ENCODE assay signal across 1 cellular context in the genomic region with DNA sequence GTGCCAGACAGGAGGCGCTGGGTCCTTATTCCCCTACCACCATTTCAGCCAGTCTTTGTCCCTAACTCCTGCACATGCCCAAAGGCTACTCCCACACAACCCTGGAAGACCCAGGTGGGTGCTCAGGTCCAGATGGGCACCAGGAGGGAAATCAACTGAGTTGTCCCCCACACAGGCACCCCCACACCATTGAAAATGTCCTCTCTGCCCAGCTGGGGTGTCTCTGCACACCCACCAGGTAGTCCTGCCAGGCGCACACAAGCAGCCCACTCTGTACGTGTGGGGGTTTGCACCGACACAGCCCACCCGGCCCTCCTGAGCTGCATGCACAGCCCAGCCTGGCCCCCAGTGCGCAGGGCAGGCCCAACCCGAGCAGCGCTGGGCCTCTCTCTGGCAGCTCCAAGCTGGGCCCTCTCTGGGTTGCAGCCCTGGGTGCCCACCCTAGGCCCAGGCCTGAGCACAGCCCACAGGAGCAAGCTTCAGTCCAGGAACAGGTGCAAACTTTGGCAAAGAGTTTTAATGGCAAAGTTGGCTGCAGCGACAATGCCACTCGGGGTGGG.
TF ChIP-seq lines count a peak whose summit lies in the region.

No MANE protein-coding gene starts in this region.

TF ChIP-seq in K562, 482 proteins besides CTCF, POLR2A, EP300 and RAD21:
- no peak for TF ChIP-seq RBM25 (IDR thresholded peaks at IDR 0.05; ENCODE audit: low read depth, low read length, severe bottlenecking)
- no peak for TF ChIP-seq POLR3A (IDR thresholded peaks at IDR 0.05; ENCODE audit: borderline replicate concordance, extremely low read depth, insufficient read depth, insufficient read length)
- TF ChIP-seq, protein P1, sequence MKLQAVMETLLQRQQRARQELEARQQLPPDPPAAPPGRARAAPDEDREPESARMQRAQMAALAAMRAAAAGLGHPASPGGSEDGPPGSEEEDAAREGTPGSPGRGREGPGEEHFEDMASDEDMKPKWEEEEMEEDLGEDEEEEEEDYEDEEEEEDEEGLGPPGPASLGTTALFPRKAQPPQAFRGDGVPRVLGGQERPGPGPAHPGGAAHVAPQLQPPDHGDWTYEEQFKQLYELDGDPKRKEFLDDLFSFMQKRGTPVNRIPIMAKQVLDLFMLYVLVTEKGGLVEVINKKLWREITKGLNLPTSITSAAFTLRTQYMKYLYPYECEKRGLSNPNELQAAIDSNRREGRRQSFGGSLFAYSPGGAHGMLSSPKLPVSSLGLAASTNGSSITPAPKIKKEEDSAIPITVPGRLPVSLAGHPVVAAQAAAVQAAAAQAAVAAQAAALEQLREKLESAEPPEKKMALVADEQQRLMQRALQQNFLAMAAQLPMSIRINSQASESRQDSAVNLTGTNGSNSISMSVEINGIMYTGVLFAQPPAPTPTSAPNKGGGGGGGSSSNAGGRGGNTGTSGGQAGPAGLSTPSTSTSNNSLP (IDR thresholded peaks at IDR 0.05; ENCODE audit: borderline replicate concordance, low read depth, low read length), result no peak
- no peak for TF ChIP-seq GABPA (tag; conservative IDR thresholded peaks at IDR 0.05; ENCODE audit: low read depth)
- TF ChIP-seq NFYB (IDR thresholded peaks at IDR 0.05; ENCODE audit: extremely low read depth, insufficient read length), result no peak
- no peak for TF ChIP-seq DIDO1 (tag; IDR thresholded peaks at IDR 0.05; ENCODE audit: low read depth)
- TF ChIP-seq ZNF124 (CRISPR knock-in tag; IDR thresholded peaks at IDR 0.05), result 0 out of 2 replicates have a peak, but pooled peaks have one; percentile 49
- peak; percentile 6 for TF ChIP-seq RBM22 (IDR thresholded peaks at IDR 0.05; ENCODE audit: low read depth, low read length, poor library complexity, severe bottlenecking)
- TF ChIP-seq DNMT1 (IDR thresholded peaks at IDR 0.05), result no peak
- TF ChIP-seq, protein P2, sequence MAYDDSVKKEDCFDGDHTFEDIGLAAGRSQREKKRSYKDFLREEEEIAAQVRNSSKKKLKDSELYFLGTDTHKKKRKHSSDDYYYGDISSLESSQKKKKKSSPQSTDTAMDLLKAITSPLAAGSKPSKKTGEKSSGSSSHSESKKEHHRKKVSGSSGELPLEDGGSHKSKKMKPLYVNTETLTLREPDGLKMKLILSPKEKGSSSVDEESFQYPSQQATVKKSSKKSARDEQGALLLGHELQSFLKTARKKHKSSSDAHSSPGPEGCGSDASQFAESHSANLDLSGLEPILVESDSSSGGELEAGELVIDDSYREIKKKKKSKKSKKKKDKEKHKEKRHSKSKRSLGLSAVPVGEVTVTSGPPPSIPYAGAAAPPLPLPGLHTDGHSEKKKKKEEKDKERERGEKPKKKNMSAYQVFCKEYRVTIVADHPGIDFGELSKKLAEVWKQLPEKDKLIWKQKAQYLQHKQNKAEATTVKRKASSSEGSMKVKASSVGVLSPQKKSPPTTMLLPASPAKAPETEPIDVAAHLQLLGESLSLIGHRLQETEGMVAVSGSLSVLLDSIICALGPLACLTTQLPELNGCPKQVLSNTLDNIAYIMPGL (CRISPR knock-in tag; IDR thresholded peaks at IDR 0.05), result peak; percentile 49; the same call in 1 of the 2 replicates
- TF ChIP-seq PTRF (tag; IDR thresholded peaks at IDR 0.05), result no peak
- TF ChIP-seq TCF3 (CRISPR knock-in tag; IDR thresholded peaks at IDR 0.05), result no peak
- TF ChIP-seq ZNF584 (CRISPR knock-in tag; IDR thresholded peaks at IDR 0.05; ENCODE audit: low read depth), result no peak
- TF ChIP-seq FOXK1 (CRISPR knock-in tag; IDR thresholded peaks at IDR 0.05; ENCODE audit: borderline replicate concordance), result no peak
- TF ChIP-seq PPARD (CRISPR knock-in tag; IDR thresholded peaks at IDR 0.05), result no peak
- TF ChIP-seq CSDE1 (IDR thresholded peaks at IDR 0.05), result no peak
- TF ChIP-seq KDM5B (IDR thresholded peaks at IDR 0.05; ENCODE audit: insufficient replicate concordance, low read depth, low read length), result no peak
- TF ChIP-seq, protein P3, sequence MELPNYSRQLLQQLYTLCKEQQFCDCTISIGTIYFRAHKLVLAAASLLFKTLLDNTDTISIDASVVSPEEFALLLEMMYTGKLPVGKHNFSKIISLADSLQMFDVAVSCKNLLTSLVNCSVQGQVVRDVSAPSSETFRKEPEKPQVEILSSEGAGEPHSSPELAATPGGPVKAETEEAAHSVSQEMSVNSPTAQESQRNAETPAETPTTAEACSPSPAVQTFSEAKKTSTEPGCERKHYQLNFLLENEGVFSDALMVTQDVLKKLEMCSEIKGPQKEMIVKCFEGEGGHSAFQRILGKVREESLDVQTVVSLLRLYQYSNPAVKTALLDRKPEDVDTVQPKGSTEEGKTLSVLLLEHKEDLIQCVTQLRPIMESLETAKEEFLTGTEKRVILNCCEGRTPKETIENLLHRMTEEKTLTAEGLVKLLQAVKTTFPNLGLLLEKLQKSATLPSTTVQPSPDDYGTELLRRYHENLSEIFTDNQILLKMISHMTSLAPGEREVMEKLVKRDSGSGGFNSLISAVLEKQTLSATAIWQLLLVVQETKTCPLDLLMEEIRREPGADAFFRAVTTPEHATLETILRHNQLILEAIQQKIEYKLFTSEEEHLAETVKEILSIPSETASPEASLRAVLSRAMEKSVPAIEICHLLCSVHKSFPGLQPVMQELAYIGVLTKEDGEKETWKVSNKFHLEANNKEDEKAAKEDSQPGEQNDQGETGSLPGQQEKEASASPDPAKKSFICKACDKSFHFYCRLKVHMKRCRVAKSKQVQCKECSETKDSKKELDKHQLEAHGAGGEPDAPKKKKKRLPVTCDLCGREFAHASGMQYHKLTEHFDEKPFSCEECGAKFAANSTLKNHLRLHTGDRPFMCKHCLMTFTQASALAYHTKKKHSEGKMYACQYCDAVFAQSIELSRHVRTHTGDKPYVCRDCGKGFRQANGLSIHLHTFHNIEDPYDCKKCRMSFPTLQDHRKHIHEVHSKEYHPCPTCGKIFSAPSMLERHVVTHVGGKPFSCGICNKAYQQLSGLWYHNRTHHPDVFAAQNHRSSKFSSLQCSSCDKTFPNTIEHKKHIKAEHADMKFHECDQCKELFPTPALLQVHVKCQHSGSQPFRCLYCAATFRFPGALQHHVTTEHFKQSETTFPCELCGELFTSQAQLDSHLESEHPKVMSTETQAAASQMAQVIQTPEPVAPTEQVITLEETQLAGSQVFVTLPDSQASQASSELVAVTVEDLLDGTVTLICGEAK (IDR thresholded peaks at IDR 0.05), result no peak
- TF ChIP-seq, protein P3 (CRISPR knock-in tag; IDR thresholded peaks at IDR 0.05), result no peak
- TF ChIP-seq PYGO2 (tag; IDR thresholded peaks at IDR 0.05), result no peak
- no peak for TF ChIP-seq ZC3H8 (IDR thresholded peaks at IDR 0.05)
- TF ChIP-seq SRF (CRISPR knock-in tag; IDR thresholded peaks at IDR 0.05), result no peak
- TF ChIP-seq SP1 (CRISPR knock-in tag; IDR thresholded peaks at IDR 0.05), result no peak
- TF ChIP-seq, protein P4, sequence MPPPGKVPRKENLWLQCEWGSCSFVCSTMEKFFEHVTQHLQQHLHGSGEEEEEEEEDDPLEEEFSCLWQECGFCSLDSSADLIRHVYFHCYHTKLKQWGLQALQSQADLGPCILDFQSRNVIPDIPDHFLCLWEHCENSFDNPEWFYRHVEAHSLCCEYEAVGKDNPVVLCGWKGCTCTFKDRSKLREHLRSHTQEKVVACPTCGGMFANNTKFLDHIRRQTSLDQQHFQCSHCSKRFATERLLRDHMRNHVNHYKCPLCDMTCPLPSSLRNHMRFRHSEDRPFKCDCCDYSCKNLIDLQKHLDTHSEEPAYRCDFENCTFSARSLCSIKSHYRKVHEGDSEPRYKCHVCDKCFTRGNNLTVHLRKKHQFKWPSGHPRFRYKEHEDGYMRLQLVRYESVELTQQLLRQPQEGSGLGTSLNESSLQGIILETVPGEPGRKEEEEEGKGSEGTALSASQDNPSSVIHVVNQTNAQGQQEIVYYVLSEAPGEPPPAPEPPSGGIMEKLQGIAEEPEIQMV (tag; conservative IDR thresholded peaks at IDR 0.05; ENCODE audit: low read depth), result no peak
- TF ChIP-seq, protein P5, sequence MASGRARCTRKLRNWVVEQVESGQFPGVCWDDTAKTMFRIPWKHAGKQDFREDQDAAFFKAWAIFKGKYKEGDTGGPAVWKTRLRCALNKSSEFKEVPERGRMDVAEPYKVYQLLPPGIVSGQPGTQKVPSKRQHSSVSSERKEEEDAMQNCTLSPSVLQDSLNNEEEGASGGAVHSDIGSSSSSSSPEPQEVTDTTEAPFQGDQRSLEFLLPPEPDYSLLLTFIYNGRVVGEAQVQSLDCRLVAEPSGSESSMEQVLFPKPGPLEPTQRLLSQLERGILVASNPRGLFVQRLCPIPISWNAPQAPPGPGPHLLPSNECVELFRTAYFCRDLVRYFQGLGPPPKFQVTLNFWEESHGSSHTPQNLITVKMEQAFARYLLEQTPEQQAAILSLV (tag; IDR thresholded peaks at IDR 0.05), result no peak
- TF ChIP-seq, protein P6, sequence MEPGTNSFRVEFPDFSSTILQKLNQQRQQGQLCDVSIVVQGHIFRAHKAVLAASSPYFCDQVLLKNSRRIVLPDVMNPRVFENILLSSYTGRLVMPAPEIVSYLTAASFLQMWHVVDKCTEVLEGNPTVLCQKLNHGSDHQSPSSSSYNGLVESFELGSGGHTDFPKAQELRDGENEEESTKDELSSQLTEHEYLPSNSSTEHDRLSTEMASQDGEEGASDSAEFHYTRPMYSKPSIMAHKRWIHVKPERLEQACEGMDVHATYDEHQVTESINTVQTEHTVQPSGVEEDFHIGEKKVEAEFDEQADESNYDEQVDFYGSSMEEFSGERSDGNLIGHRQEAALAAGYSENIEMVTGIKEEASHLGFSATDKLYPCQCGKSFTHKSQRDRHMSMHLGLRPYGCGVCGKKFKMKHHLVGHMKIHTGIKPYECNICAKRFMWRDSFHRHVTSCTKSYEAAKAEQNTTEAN (CRISPR knock-in tag; IDR thresholded peaks at IDR 0.05), result no peak
